9 cellular contexts compared by ENCODE assay signal in the genomic region with DNA sequence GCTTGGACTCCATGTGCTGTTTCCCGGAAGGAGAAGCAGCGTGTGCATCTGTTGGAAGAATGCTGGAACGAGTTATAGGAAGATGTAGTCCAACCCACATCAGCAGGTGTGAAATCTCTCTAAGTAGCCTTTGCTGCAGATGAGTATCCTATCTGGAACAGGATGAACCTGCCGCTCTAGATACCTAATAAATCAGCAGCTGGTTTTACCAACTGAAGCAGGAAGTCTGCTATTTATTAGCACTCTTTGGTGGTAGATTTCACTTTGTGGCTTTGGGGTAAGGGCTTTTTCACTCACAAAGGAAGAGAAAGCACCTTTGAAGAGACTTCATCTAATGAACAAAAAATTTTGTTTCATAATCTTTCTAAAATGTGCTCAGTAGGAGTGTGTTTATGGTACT.
DNase-seq lines count a peak whose midpoint lies in the region; ATAC-seq and TF ChIP-seq lines count a peak whose summit lies in the region.
"Had no signal": no experiment of that assay in that cellular context is flagged by ENCODE, and none has a peak within 500 bp of the region (broad histone marks: within the 10 kb centered on the region; RNA-seq: fewer than 3 reads in every experiment).

No MANE protein-coding gene starts in this region.

- TF ChIP-seq CTCF in SU-DHL-6 (IDR thresholded peaks at IDR 0.05; ENCODE audit: insufficient read depth, low read length, poor library complexity, severe bottlenecking), result no peak
- TF ChIP-seq CTCF in body of pancreas (IDR thresholded peaks at IDR 0.05), result no peak
- no peak for TF ChIP-seq CTCF in Caco-2 (IDR thresholded peaks at IDR 0.05; ENCODE audit: insufficient read depth in 1 of 2, low read depth in 1 of 2, low read length in 1 of 2, severe bottlenecking in 1 of 2, unreplicated experiment in 1 of 2)
- TF ChIP-seq CTCF in upper lobe of left lung (IDR thresholded peaks at IDR 0.05), result no peak

- 68 to 79% methylated on average over 4 of the region's 4 CpGs for WGBS in body of pancreas, 2 donors
- WGBS in upper lobe of left lung, 2 donors, result 64 to 72% methylated on average over 4 of the region's 4 CpGs

- CTCF ChIA-PET in Caco-2 (lab: Charles Lee), result no interaction called here

- H3K36me3 ChIP-seq in SU-DHL-6 (ENCODE audit: low read length) (peaks cover 17% of the 10 kb centered on the region; the same call in 1 of the 2 replicates), body of pancreas (replicated peaks in 1 of 2; ENCODE audit: insufficient read depth in 1 of 2, low read depth in 2 of 2) (peaks cover 0 to 10% of the 10 kb centered on the region in 2 donors), Caco-2 (ENCODE audit: control insufficient read depth, insufficient read depth, low read length) (no peaks in the 10 kb centered on the region), upper lobe of left lung (peaks cover 0 to 31% (median 12%) of the 10 kb centered on the region in 4 donors)

- peak overlapping the region; percentile 21 for H3K4me2 ChIP-seq in SU-DHL-6 (ENCODE audit: low read depth, low read length, poor library complexity, severe bottlenecking)

- H2AFZ ChIP-seq in SU-DHL-6 (ENCODE audit: low read depth, low read length, severe bottlenecking), result no peak overlapping the region

- H3K79me2 ChIP-seq in SU-DHL-6 (ENCODE audit: insufficient read depth, low read length), result no peaks in the 10 kb centered on the region

- no peak overlapping the region for H3K27ac Mint-ChIP-seq in Caco-2 (ENCODE audit: unreplicated experiment)

- peak; percentile 89 for ATAC-seq in GM19043 (IDR thresholded peaks at IDR 0.05; ENCODE audit: low read depth, unreplicated experiment)
- peak; percentile 66 for ATAC-seq in HG03060 (IDR thresholded peaks at IDR 0.05; ENCODE audit: low read depth, unreplicated experiment)
- no peak for ATAC-seq in body of pancreas
- ATAC-seq in upper lobe of left lung (ENCODE audit: low FRiP score in 2 of 2), result no peak

- H3K27ac ChIP-seq in SU-DHL-6 (ENCODE audit: low read depth, low read length), result peak overlapping the region; percentile 52; the same call in 1 of the 2 replicates
- no peak overlapping the region for H3K27ac ChIP-seq in body of pancreas
- no peak overlapping the region for H3K27ac ChIP-seq in upper lobe of left lung

- no peak for TF ChIP-seq EP300 in upper lobe of left lung (IDR thresholded peaks at IDR 0.05)

- H3K4me3 Mint-ChIP-seq in Caco-2 (ENCODE audit: unreplicated experiment), result no peak overlapping the region

- H3K9me2 ChIP-seq in SU-DHL-6 (replicated peaks; ENCODE audit: insufficient read depth, low read length), result no peaks in the 10 kb centered on the region

- H3K27me3 Mint-ChIP-seq in Caco-2 (ENCODE audit: insufficient read depth, unreplicated experiment), result no peaks in the 10 kb centered on the region

- no peaks in the 10 kb centered on the region for H3K9me3 Mint-ChIP-seq in Caco-2 (ENCODE audit: unreplicated experiment)

- POLR2A ChIA-PET in Caco-2 (lab: Charles Lee), result no interaction called here

- DNase-seq in COLO668 (lab: John Stamatoyannopoulos, UW; ENCODE audit: unreplicated experiment) (peak; percentile 23), body of pancreas (no peak), Caco-2 (no peak), upper lobe of left lung (no peak)
- DNase-seq in activated effector memory CD4-positive, alpha-beta T cell treated with anti-CD3 and anti-CD28 coated beads, Interleukin-2, amount 50 U/mL, for 16 hours, result no peak
- DNase-seq: amniotic stem cell had no signal

- no peaks in the 10 kb centered on the region for H4K20me1 ChIP-seq in SU-DHL-6 (ENCODE audit: low read depth, low read length)

- no peaks in the 10 kb centered on the region for H3K4me1 Mint-ChIP-seq in Caco-2 (ENCODE audit: low read depth, unreplicated experiment)

- peaks cover 15% of the 10 kb centered on the region for H3F3A ChIP-seq in SU-DHL-6 (ENCODE audit: insufficient read depth)

- H3K9ac ChIP-seq in SU-DHL-6 (ENCODE audit: low read length), result no peak overlapping the region

- H3K9me3 ChIP-seq in SU-DHL-6 (ENCODE audit: insufficient read depth, low read length) (no peaks in the 10 kb centered on the region), body of pancreas (no peaks in the 10 kb centered on the region), Caco-2 (no peaks in the 10 kb centered on the region; the same call in 1 of the 2 replicates), upper lobe of left lung (no peaks in the 10 kb centered on the region)

- H3K4me1 ChIP-seq in body of pancreas (no peaks in the 10 kb centered on the region), Caco-2 (no peaks in the 10 kb centered on the region), upper lobe of left lung (no peaks in the 10 kb centered on the region)

- H3K27me3 ChIP-seq in SU-DHL-6 (ENCODE audit: low read length) (no peaks in the 10 kb centered on the region), body of pancreas (no peaks in the 10 kb centered on the region), Caco-2 (replicated peaks; ENCODE audit: control insufficient read depth, insufficient read depth, low read length) (no peaks in the 10 kb centered on the region), upper lobe of left lung (no peaks in the 10 kb centered on the region)

- no TSS peak for BruUV-seq in Caco-2 (replicated peaks; lab: Mats Ljungman, UMichigan)

- H3K4me3 ChIP-seq in SU-DHL-6 (ENCODE audit: insufficient read depth, low read length, poor library complexity, severe bottlenecking), result no peak overlapping the region
- no peak overlapping the region for H3K4me3 ChIP-seq in body of pancreas
- H3K4me3 ChIP-seq in Caco-2 (ENCODE audit: low read depth, low read length), result no peak overlapping the region
- no peak overlapping the region for H3K4me3 ChIP-seq in upper lobe of left lung

- intact Hi-C loops in body of pancreas (cut with DNase I) (no loop called here), Caco-2 (cut with micrococcal nuclease; ENCODE audit: unreplicated experiment) (no loop called here)

- TF ChIP-seq POLR2A in body of pancreas (IDR thresholded peaks at IDR 0.05), result no peak
- TF ChIP-seq POLR2A in upper lobe of left lung (IDR thresholded peaks at IDR 0.05), result no peak

- H3K36me3 Mint-ChIP-seq in Caco-2 (ENCODE audit: insufficient read depth, unreplicated experiment), result no peaks in the 10 kb centered on the region

Comparison
In these comparisons a context has a peak if more than half of its experiments do, and no peak if none do; other contexts are left out.
1. ATAC-seq: peak in GM19043 (single experiment) and HG03060 (single experiment); none in body of pancreas (single experiment) and upper lobe of left lung (0 of 2).